In genomic region chr6:105898286-105898685, GRCh38 we compare ENCODE assay signal across 10 cellular contexts.
DNase-seq lines count a peak whose midpoint lies in the region; ATAC-seq and TF ChIP-seq lines count a peak whose summit lies in the region.
"Had no signal": no experiment of that assay in that cellular context is flagged by ENCODE, and none has a peak within 500 bp of the region (broad histone marks: within the 10 kb centered on the region; RNA-seq: fewer than 3 reads in every experiment).

No MANE protein-coding gene starts in this region.

- CTCF ChIA-PET in PC-9 (lab: Charles Lee) = no interaction called here

- in situ Hi-C loops in astrocyte of the spinal cord (cut with HindIII; ENCODE audit: low sequenced_read_pairs) = no loop called here

- no peak overlapping the region for H2AFZ ChIP-seq in PC-9

- no peak overlapping the region for H3K27ac Mint-ChIP-seq in CD14-positive monocyte
- H3K27ac Mint-ChIP-seq: naive B cell had no signal

- POLR2A ChIA-PET in PC-9 (lab: Charles Lee; ENCODE audit: unreplicated experiment) = no interaction called here

- peak; percentile 49 for DNase-seq in GM04503 (ENCODE audit: low read depth)
- DNase-seq in astrocyte of the spinal cord (ENCODE audit: low read depth, low spot score) = peak; percentile 62
- DNase-seq in CD14-positive monocyte (ENCODE audit: low spot score) = no peak
- DNase-seq in PC-9 = no peak
- no peak for DNase-seq in left ventricle myocardium superior
- DNase-seq in NCI-H526 treated with DMSO at 0.1 percent for 48 hours (lab: John Stamatoyannopoulos, UW) = no peak
- DNase-seq: naive B cell had no signal

- intact Hi-C loops in CD14-positive monocyte (cut with micrococcal nuclease) = loop anchor here in 1 of 2 donors (10.0 kb wide), 1 partner anchor 103 kb away; no protein-coding TSS in a partner anchor
- intact Hi-C loops in PC-9 (cut with micrococcal nuclease; ENCODE audit: unreplicated experiment) = no loop called here
- intact Hi-C loops in left ventricle myocardium superior (cut with micrococcal nuclease) = no loop called here

- TF ChIP-seq CTCF in astrocyte of the spinal cord (IDR thresholded peaks at IDR 0.05; ENCODE audit: low read depth, low read length) = no peak
- TF ChIP-seq CTCF in CD14-positive monocyte (IDR thresholded peaks at IDR 0.05) = no peak
- TF ChIP-seq CTCF in PC-9 (conservative IDR thresholded peaks at IDR 0.05) = no peak

- no peaks in the 10 kb centered on the region for H3K4me1 ChIP-seq in PC-9 (replicated peaks; ENCODE audit: insufficient read depth)

- H3K79me2 ChIP-seq in PC-9 (ENCODE audit: low read depth) = no peaks in the 10 kb centered on the region

- H3K27me3 ChIP-seq in PC-9 (ENCODE audit: insufficient read depth, low read depth) = no peaks in the 10 kb centered on the region

- H3K27ac ChIP-seq in PC-9 = no peak overlapping the region
- H3K27ac ChIP-seq: VCaP had no signal

- no peaks in the 10 kb centered on the region for H4K20me1 ChIP-seq in PC-9 (ENCODE audit: insufficient read depth)

- H3K9me3 Mint-ChIP-seq in CD14-positive monocyte = peaks cover 0 to 2% (median 0%) of the 10 kb centered on the region in 7 donors
- H3K9me3 Mint-ChIP-seq: naive B cell had no signal

- H3K9me3 ChIP-seq in PC-9 (ENCODE audit: insufficient read depth, low read depth) = no peaks in the 10 kb centered on the region

- no peak overlapping the region for H3K4me3 ChIP-seq in astrocyte of the spinal cord (ENCODE audit: low read depth, low read length)
- H3K4me3 ChIP-seq in PC-9 = no peak overlapping the region

- ATAC-seq in GM19467 (IDR thresholded peaks at IDR 0.05; ENCODE audit: unreplicated experiment) (peak; percentile 58), HG03135 (IDR thresholded peaks at IDR 0.05; ENCODE audit: unreplicated experiment) (peak; percentile 58), left ventricle myocardium superior (no peak)

- H3K9me2 ChIP-seq in PC-9 (ENCODE audit: insufficient read depth) = no peaks in the 10 kb centered on the region

- peaks cover 0 to 3% of the 10 kb centered on the region in 2 donors for H3K36me3 Mint-ChIP-seq in CD14-positive monocyte
- H3K36me3 Mint-ChIP-seq: naive B cell had no signal

- H3K4me2 ChIP-seq in PC-9 = no peak overlapping the region

- H3K27me3 Mint-ChIP-seq in CD14-positive monocyte (ENCODE audit: low read depth in 3 of 3) = peaks cover 0 to 2% (median 0%) of the 10 kb centered on the region in 3 donors

- no peak overlapping the region for H3K4me3 Mint-ChIP-seq in CD14-positive monocyte
- H3K4me3 Mint-ChIP-seq: naive B cell had no signal

- H3K36me3 ChIP-seq in PC-9 (ENCODE audit: low read depth) = no peaks in the 10 kb centered on the region

- H3F3A ChIP-seq in PC-9 (ENCODE audit: insufficient read depth, low read depth) = no peaks in the 10 kb centered on the region

- BruUV-seq in PC-9 (replicated peaks; lab: Mats Ljungman, UMichigan) = no TSS peak

- peaks cover 26% of the 10 kb centered on the region for H3K4me1 Mint-ChIP-seq in CD14-positive monocyte

Comparison
In these comparisons a context has a peak if more than half of its experiments do, and no peak if none do; other contexts are left out.
1. DNase-seq: peak in GM04503 (single experiment) and astrocyte of the spinal cord (single experiment); none in CD14-positive monocyte (single experiment), PC-9 (0 of 2), left ventricle myocardium superior (single experiment) and NCI-H526 treated with DMSO at 0.1 percent for 48 hours (single experiment).